Comparison of ENCODE assay signal across 10 cellular contexts in genomic region chr7:2635810-2636701, GRCh38. TPM values are rescaled to one million over a fixed set of nuclear protein-coding genes. Genes with fewer than 3 reads are reported as not detected.
DNase-seq lines count a peak whose midpoint lies in the region; ATAC-seq, FAIRE-seq and TF ChIP-seq lines count a peak whose summit lies in the region.
"Had no signal": no experiment of that assay in that cellular context is flagged by ENCODE, and none has a peak within 500 bp of the region (broad histone marks: within the 10 kb centered on the region; RNA-seq: fewer than 3 reads in every experiment).

No MANE protein-coding gene starts in this region.

- no peak overlapping the region for H3K27ac ChIP-seq in K562 (ENCODE audit: extremely low read depth, low read depth, low read length)
- H3K27ac ChIP-seq: neutrophil had no signal

- no peak for TF ChIP-seq POLR2A in K562 (conservative IDR thresholded peaks at IDR 0.05)

- WGBS in K562 (ENCODE audit: insufficient coverage, low coverage, missing lambda C conversion rate), result 43% methylated on average over 22 of the region's 22 CpGs

- DNase-seq in LHCN-M2 (ENCODE audit: low read depth) (peak; percentile 38), K562 (ENCODE audit: extremely low read depth in 1 of 4, low spot score in 3 of 4) (no peak), left lobe of liver (ENCODE audit: low spot score) (peak; percentile 84), superior temporal gyrus (ENCODE audit: extremely low spot score) (peak; percentile 24), dedifferentiated amniotic fluid mesenchymal stem cell (ENCODE audit: extremely low spot score) (no peak), islet precursor cell (no peak)
- no peak for DNase-seq in stimulated activated CD8-positive, alpha-beta memory T cell treated with anti-CD3 and anti-CD28 coated beads, Interleukin-4, amount 100 ng/mL, for 48 hours
- DNase-seq: activated CD4-positive, alpha-beta T cell treated with anti-CD3 and anti-CD28 coated beads for 1 hour had no signal

- CTCF ChIA-PET in K562 (lab: Yijun Ruan, JAX; ENCODE audit: low intra/inter-chr PET ratio), result no interaction called here

- in situ Hi-C loops in K562 (cut with MboI), result no loop called here

- intact Hi-C loops in K562 (cut with micrococcal nuclease), result no loop called here

- H4K20me1 ChIP-seq in K562 (replicated peaks; ENCODE audit: control insufficient read depth, insufficient read depth, low read length), result peaks cover 15% of the 10 kb centered on the region

- H3K9me1 ChIP-seq in K562 (ENCODE audit: control insufficient read depth, insufficient read depth, low read length), result no peaks in the 10 kb centered on the region

- peaks cover 18 to 92% of the 10 kb centered on the region in 2 experiments for H3K4me1 ChIP-seq in K562 (replicated peaks in 1 of 2; ENCODE audit: control insufficient read depth in 2 of 2, insufficient read depth in 2 of 2, low read length in 2 of 2)

- no peak for TF ChIP-seq CTCF in K562 (IDR thresholded peaks at IDR 0.05 in 2 of 3, conservative IDR thresholded peaks at IDR 0.05 in 1 of 3; ENCODE audit: insufficient read depth in 2 of 3, low read depth in 1 of 3, low read length in 3 of 3)

- FAIRE-seq in K562 (lab: Jason Lieb, UNC), result no peak

- no peak overlapping the region for H3K4me3 ChIP-seq in K562

- POLR2A ChIA-PET in K562 (lab: Yijun Ruan, JAX), result interaction anchor here (0.6 to 1.8 kb wide), 5 partner anchors 8 to 225 kb away, joined by 3 to 6 read pairs (median 3); no protein-coding TSS in a partner anchor

- H3K27me3 ChIP-seq in K562 (ENCODE audit: control insufficient read depth in 2 of 2, insufficient read depth in 2 of 2, low read length in 2 of 2), result no peaks in the 10 kb centered on the region; a peak in 1 of 5 replicates

- no peak overlapping the region for H2AFZ ChIP-seq in K562 (ENCODE audit: low read depth, low read length)

- no peaks in the 10 kb centered on the region; the same call in 2 of the 3 replicates for H3K79me2 ChIP-seq in K562 (ENCODE audit: control insufficient read depth, insufficient read depth, low read length)

- no peaks in the 10 kb centered on the region for H3K9me3 ChIP-seq in K562 (replicated peaks; ENCODE audit: control insufficient read depth, insufficient read depth, low read depth, low read length)
- H3K9me3 ChIP-seq: neutrophil had no signal

- TF ChIP-seq EP300 in K562 (IDR thresholded peaks at IDR 0.05; ENCODE audit: low read length), result no peak

- no TSS peak for BruUV-seq in K562 (replicated peaks; lab: Mats Ljungman, UMichigan)

- H3K4me2 ChIP-seq in K562 (ENCODE audit: insufficient read depth, low read length), result no peak overlapping the region

- no peak for TF ChIP-seq RAD21 in K562 (CRISPR knock-in tag; conservative IDR thresholded peaks at IDR 0.05 in 1 of 2, IDR thresholded peaks at IDR 0.05 in 1 of 2)

- 0 out of 4 replicates have a peak overlapping the region, but pooled peaks of 1 of the 2 experiments have one; percentile 2 for H3K9ac ChIP-seq in K562 (ENCODE audit: insufficient read depth in 1 of 2, low read depth in 2 of 2, low read length in 2 of 2)

- H3K36me3 ChIP-seq in K562 (ENCODE audit: control insufficient read depth, insufficient read depth, low read length), result no peaks in the 10 kb centered on the region
- H3K36me3 ChIP-seq: neutrophil had no signal

- ATAC-seq in K562 (no peak), left lobe of liver (peak; percentile 9), GM18909 (IDR thresholded peaks at IDR 0.05; ENCODE audit: poor library complexity, unreplicated experiment) (no peak)

TF ChIP-seq in K562, 482 proteins besides CTCF, POLR2A, EP300 and RAD21:
- TF ChIP-seq NFYB (IDR thresholded peaks at IDR 0.05; ENCODE audit: extremely low read depth, insufficient read length), result no peak
- no peak for TF ChIP-seq ZBTB33 (CRISPR knock-in tag; IDR thresholded peaks at IDR 0.05)
- TF ChIP-seq ELF1 (tag; IDR thresholded peaks at IDR 0.05), result no peak
- TF ChIP-seq KDM1A (IDR thresholded peaks at IDR 0.05), result peak in 1 of 2 experiments; percentile 57; a peak in 3 of 4 replicates
- TF ChIP-seq ZNF583 (CRISPR knock-in tag; IDR thresholded peaks at IDR 0.05), result no peak
- TF ChIP-seq ZBTB1 (CRISPR knock-in tag; IDR thresholded peaks at IDR 0.05; ENCODE audit: borderline replicate concordance, low read depth), result no peak
- peak in 1 of 2 experiments; percentile 40; a peak in 2 of 4 replicates for TF ChIP-seq RCOR1 (IDR thresholded peaks at IDR 0.05; ENCODE audit: borderline replicate concordance in 1 of 2, low read depth in 2 of 2, low read length in 2 of 2)
- peak; percentile 52; the same call in 1 of the 2 replicates for TF ChIP-seq SMARCA5 (IDR thresholded peaks at IDR 0.05)
- TF ChIP-seq RBBP5 (IDR thresholded peaks at IDR 0.05; ENCODE audit: borderline replicate concordance, insufficient read depth, low read length, poor library complexity, severe bottlenecking), result no peak
- TF ChIP-seq BCOR (IDR thresholded peaks at IDR 0.05), result peak; percentile 71
- TF ChIP-seq PTBP1 (IDR thresholded peaks at IDR 0.05; ENCODE audit: low read depth, low read length), result 0 out of 2 replicates have a peak, but pooled peaks have one; percentile 58
- no peak for TF ChIP-seq GTF2B (IDR thresholded peaks at IDR 0.05; ENCODE audit: extremely low read depth, insufficient read length)

RNA-seq across cellular contexts. Expression of gene TTYH3, which starts 4.3 kb away (rescaled TPM):
- total RNA-seq in LHCN-M2 (2014; rRNA removed) (29.2 and 31.8 TPM in 2 replicates), K562 (2014; rRNA removed) (1.4 and 1.5 TPM in 2 replicates), K562 (2014; rRNA removed; fragmentation: Illumina TruSeq; extraction: Trizol) (0.06 and 0.11 TPM in 2 replicates), K562 (2015; rRNA removed; fragmentation: Illumina TruSeq; extraction: Trizol) (0.62 and 0.79 TPM in 2 replicates), K562 (2021) (4.9 and 5.5 TPM in 2 replicates), left lobe of liver (15.5 TPM)
- polyA plus RNA-seq in LHCN-M2 (2012), result 68.7 TPM
- total RNA-seq in K562 (2011; cell fraction: chromatin; rRNA removed; ENCODE audit: low replicate concordance), result 4.3 and 18.5 TPM in 2 replicates
- 13.6 and 17.2 TPM in 2 replicates for total RNA-seq in K562 (2011; cell fraction: nucleolus; rRNA removed)
- total RNA-seq in K562 (2011; cell fraction: nucleoplasm; rRNA removed), result 8.4 and 9.7 TPM in 2 replicates
- polyA plus RNA-seq in K562 (2011; rRNA removed) (1.7 and 4.5 TPM in 2 replicates), K562 (2014; fragmentation: Illumina TruSeq; extraction: Trizol) (1.1 and 2.0 TPM in 2 replicates), K562 (2014; fragmentation: Nextera tagmentation; extraction: Ambion mirVana) (under 1 TPM; 0.01 to 0.04 TPM), K562 (2014; rRNA removed) (1.1 and 1.9 TPM in 2 replicates)
- polyA plus RNA-seq in K562 (2011; cell fraction: cytosol; rRNA removed), result 2.7 and 5.1 TPM in 2 replicates
- polyA plus RNA-seq in K562 (2011; cell fraction: nucleus; rRNA removed), result 13.6 and 13.8 TPM in 2 replicates
- 3.5 and 7.4 TPM in 2 replicates for polyA plus RNA-seq in K562 (2012)
- 0.96 and 1.1 TPM in 2 replicates for polyA minus RNA-seq in K562 (2011; rRNA and poly(A)+ RNA removed)
- 5.5 and 6.6 TPM in 2 replicates for polyA minus RNA-seq in K562 (2011; cell fraction: cytosol; rRNA and poly(A)+ RNA removed)
- 5.7 and 5.9 TPM in 2 replicates for polyA minus RNA-seq in K562 (2011; cell fraction: nucleus; rRNA and poly(A)+ RNA removed)

RNA-seq across cellular contexts. Expression of gene AMZ1, which starts 51.9 kb away (rescaled TPM):
- total RNA-seq in LHCN-M2 (2014; rRNA removed) (not detected in 2 replicates), K562 (2014; rRNA removed) (not detected in 2 replicates), K562 (2014; rRNA removed; fragmentation: Illumina TruSeq; extraction: Trizol) (not detected in 2 replicates), K562 (2015; rRNA removed; fragmentation: Illumina TruSeq; extraction: Trizol) (not detected in 2 replicates), K562 (2021) (not detected in 2 replicates), left lobe of liver (0.83 TPM)
- polyA plus RNA-seq in LHCN-M2 (2012), result 0.34 TPM
- 0.07 and 0.12 TPM in 2 replicates for total RNA-seq in K562 (2011; cell fraction: chromatin; rRNA removed; ENCODE audit: low replicate concordance)
- total RNA-seq in K562 (2011; cell fraction: nucleolus; rRNA removed), result 0.17 TPM in 1 of 2 replicates, not detected in the other
- 0.07 and 0.08 TPM in 2 replicates for total RNA-seq in K562 (2011; cell fraction: nucleoplasm; rRNA removed)
- polyA plus RNA-seq in K562 (2011; rRNA removed) (not detected in 2 replicates), K562 (2014; fragmentation: Illumina TruSeq; extraction: Trizol) (not detected in 2 replicates), K562 (2014; fragmentation: Nextera tagmentation; extraction: Ambion mirVana) (not detected), K562 (2014; rRNA removed) (not detected in 2 replicates)
- polyA plus RNA-seq in K562 (2011; cell fraction: cytosol; rRNA removed), result not detected in 2 replicates
- polyA plus RNA-seq in K562 (2011; cell fraction: nucleus; rRNA removed), result not detected in 2 replicates
- 0.04 and 0.08 TPM in 2 replicates for polyA plus RNA-seq in K562 (2012)
- 0.04 TPM in 1 of 2 replicates, not detected in the other for polyA minus RNA-seq in K562 (2011; rRNA and poly(A)+ RNA removed)
- polyA minus RNA-seq in K562 (2011; cell fraction: cytosol; rRNA and poly(A)+ RNA removed), result not detected in 2 replicates
- not detected in 2 replicates for polyA minus RNA-seq in K562 (2011; cell fraction: nucleus; rRNA and poly(A)+ RNA removed)

Comparison
In these comparisons a context has a peak if more than half of its experiments do, and no peak if none do; other contexts are left out.
1. DNase-seq: peak in LHCN-M2 (single experiment), left lobe of liver (single experiment) and superior temporal gyrus (single experiment); none in K562 (0 of 4), stimulated activated CD8-positive, alpha-beta memory T cell treated with anti-CD3 and anti-CD28 coated beads, Interleukin-4, amount 100 ng/mL, for 48 hours (single experiment), dedifferentiated amniotic fluid mesenchymal stem cell (single experiment) and islet precursor cell (single experiment).